ENCODE assay signal across 11 cellular contexts in the genomic region with DNA sequence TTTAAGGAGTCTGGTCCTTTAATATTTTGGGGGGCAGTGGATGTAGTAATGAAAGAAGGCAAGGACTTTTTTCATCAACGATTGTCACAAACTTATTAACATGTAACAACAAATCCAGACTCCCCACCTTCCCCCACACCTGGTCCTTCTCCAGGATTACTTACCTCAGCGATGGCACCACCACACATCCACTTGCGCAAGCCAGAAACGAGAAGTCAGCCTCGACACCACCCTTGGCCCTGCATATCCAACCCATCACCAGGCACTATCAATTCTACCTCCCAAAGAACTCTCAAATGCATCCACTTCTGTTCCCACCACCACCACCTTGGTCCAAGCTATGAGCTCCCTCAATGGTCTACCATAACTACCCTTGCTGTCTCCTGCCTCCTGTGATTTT. TPM values are rescaled to one million over a fixed set of nuclear protein-coding genes. Genes with fewer than 3 reads are reported as not detected.
A peak's percentile ranks its signal among the peaks of the same experiment; 100 is the strongest.
DNase-seq lines count a peak whose midpoint lies in the region; ATAC-seq, FAIRE-seq and TF ChIP-seq lines count a peak whose summit lies in the region.
"Had no signal": no experiment of that assay in that cellular context is flagged by ENCODE, and none has a peak within 500 bp of the region (broad histone marks: within the 10 kb centered on the region; RNA-seq: fewer than 3 reads in every experiment).

No MANE protein-coding gene starts in this region.

- WGBS in endodermal cell (ENCODE audit: insufficient coverage in 1 of 2, insufficient read length in 1 of 2), 2 experiments, result 98 to 100% methylated on average over 2 to 5 of the region's 5 CpGs

- H3K4me3 Mint-ChIP-seq in activated T-cell treated with anti-CD3 and anti-CD28 coated beads, Interleukin-2, amount 50 U/mL, for 24 hours, result peak overlapping the region; percentile 100
- no peak overlapping the region for H3K4me3 Mint-ChIP-seq in endodermal cell
- H3K4me3 Mint-ChIP-seq in stimulated activated effector memory CD8-positive, alpha-beta T cell treated with anti-CD3 and anti-CD28 coated beads, Interleukin-12 subunit alpha, Interleukin-12 subunit beta, amount 100 ng/mL, for 72 hours, result peak overlapping the region; percentile 93

- no peaks in the 10 kb centered on the region for H3K27me3 Mint-ChIP-seq in activated T-cell treated with anti-CD3 and anti-CD28 coated beads, Interleukin-2, amount 50 U/mL, for 24 hours
- H3K27me3 Mint-ChIP-seq in endodermal cell (ENCODE audit: insufficient read depth), result no peaks in the 10 kb centered on the region

- peak overlapping the region; percentile 54 for H3K27ac ChIP-seq in RWPE1
- H3K27ac ChIP-seq in endodermal cell (ENCODE audit: low read depth, low read length), result no peak overlapping the region

- H3K9ac ChIP-seq in endodermal cell (ENCODE audit: extremely low read depth, low read length, poor library complexity, severe bottlenecking), result no peak overlapping the region

- TF ChIP-seq CTCF in RWPE1 (conservative IDR thresholded peaks at IDR 0.05; ENCODE audit: low read depth) (no peak), endodermal cell (conservative IDR thresholded peaks at IDR 0.05) (no peak)

- no peaks in the 10 kb centered on the region for H3K9me3 Mint-ChIP-seq in activated T-cell treated with anti-CD3 and anti-CD28 coated beads, Interleukin-2, amount 50 U/mL, for 24 hours
- no peaks in the 10 kb centered on the region for H3K9me3 Mint-ChIP-seq in endodermal cell
- H3K9me3 Mint-ChIP-seq in stimulated activated effector memory CD8-positive, alpha-beta T cell treated with anti-CD3 and anti-CD28 coated beads, Interleukin-12 subunit alpha, Interleukin-12 subunit beta, amount 100 ng/mL, for 72 hours, result no peaks in the 10 kb centered on the region

- H3K4me3 ChIP-seq in endodermal cell (ENCODE audit: low read length), result peak overlapping the region; percentile 41
- H3K4me3 ChIP-seq: sigmoid colon had no signal

- CTCF ChIA-PET in RWPE1 (lab: Yijun Ruan, JAX), result interaction anchor here (0.7 to 1.1 kb wide), 4 partner anchors 16 to 292 kb away, joined by 3 to 5 read pairs (median 4); no protein-coding TSS in a partner anchor

- intact Hi-C loops in cardiac septum (cut with DNase I), result no loop called here

- H3K27ac Mint-ChIP-seq in activated T-cell treated with anti-CD3 and anti-CD28 coated beads, Interleukin-2, amount 50 U/mL, for 24 hours, result peak overlapping the region; percentile 99
- peak overlapping the region; percentile 27 for H3K27ac Mint-ChIP-seq in endodermal cell
- H3K27ac Mint-ChIP-seq in stimulated activated effector memory CD8-positive, alpha-beta T cell treated with anti-CD3 and anti-CD28 coated beads, Interleukin-12 subunit alpha, Interleukin-12 subunit beta, amount 100 ng/mL, for 72 hours, result peak overlapping the region; percentile 83

- ATAC-seq in stimulated activated effector memory CD8-positive, alpha-beta T cell treated with anti-CD3 and anti-CD28 coated beads, Interleukin-12 subunit alpha, Interleukin-12 subunit beta, amount 100 ng/mL, for 72 hours, result no peak

- no peak for DNase-seq in activated T-cell treated with anti-CD3 and anti-CD28 coated beads, Interleukin-2, amount 50 U/mL, for 24 hours
- no peak for DNase-seq in activated T-cell treated with anti-CD3 and anti-CD28 coated beads, Interleukin-2, amount 50 U/mL, for 1 hour
- no peak for DNase-seq in RWPE1 (ENCODE audit: low spot score)
- DNase-seq in endodermal cell, result peak; percentile 42
- DNase-seq in stimulated activated effector memory CD8-positive, alpha-beta T cell treated with anti-CD3 and anti-CD28 coated beads, Interleukin-12 subunit alpha, Interleukin-12 subunit beta, amount 100 ng/mL, for 72 hours (ENCODE audit: low spot score in 2 of 2), result no peak
- DNase-seq in NK-92 treated with Interleukin-12 subunit alpha and Interleukin-12 subunit beta, amount 100 ng/mL, for 24 hours (lab: John Stamatoyannopoulos, UW), result no peak
- no peak for DNase-seq in HTR-8/SVneo (ENCODE audit: insufficient read length, low spot score)
- no peak for DNase-seq in cardiac septum (ENCODE audit: low spot score)
- DNase-seq: midbrain, NCI-H1092, sigmoid colon had no signal

- POLR2A ChIA-PET in RWPE1 (lab: Yijun Ruan, JAX; ENCODE audit: low non-redundant PET), result no interaction called here

- peaks cover 20% of the 10 kb centered on the region for H3K4me1 ChIP-seq in endodermal cell (ENCODE audit: control insufficient read depth, insufficient read depth, low read length)

- peaks cover 100% of the 10 kb centered on the region for H3K36me3 Mint-ChIP-seq in activated T-cell treated with anti-CD3 and anti-CD28 coated beads, Interleukin-2, amount 50 U/mL, for 24 hours (ENCODE audit: low read depth)
- H3K36me3 Mint-ChIP-seq in endodermal cell (ENCODE audit: low read depth), result peaks cover 79% of the 10 kb centered on the region
- peaks cover 100% of the 10 kb centered on the region for H3K36me3 Mint-ChIP-seq in stimulated activated effector memory CD8-positive, alpha-beta T cell treated with anti-CD3 and anti-CD28 coated beads, Interleukin-12 subunit alpha, Interleukin-12 subunit beta, amount 100 ng/mL, for 72 hours

- no peak for FAIRE-seq in HTR-8/SVneo (lab: Jason Lieb, UNC)

- H3K36me3 ChIP-seq in endodermal cell (ENCODE audit: control insufficient read depth, insufficient read depth, low read length), result peaks cover 82% of the 10 kb centered on the region

- H3K4me1 Mint-ChIP-seq in activated T-cell treated with anti-CD3 and anti-CD28 coated beads, Interleukin-2, amount 50 U/mL, for 24 hours (ENCODE audit: low read depth), result peaks cover 92% of the 10 kb centered on the region
- peaks cover 89% of the 10 kb centered on the region for H3K4me1 Mint-ChIP-seq in endodermal cell
- H3K4me1 Mint-ChIP-seq in stimulated activated effector memory CD8-positive, alpha-beta T cell treated with anti-CD3 and anti-CD28 coated beads, Interleukin-12 subunit alpha, Interleukin-12 subunit beta, amount 100 ng/mL, for 72 hours, result peaks cover 92% of the 10 kb centered on the region

- H3K27me3 ChIP-seq in endodermal cell (ENCODE audit: control insufficient read depth, insufficient read depth, low read length, poor library complexity, severe bottlenecking), result no peaks in the 10 kb centered on the region
- H3K27me3 ChIP-seq: sigmoid colon had no signal

- H3K9me3 ChIP-seq in endodermal cell (ENCODE audit: control insufficient read depth, low read length), result no peaks in the 10 kb centered on the region
- H3K9me3 ChIP-seq: sigmoid colon had no signal

RNA-seq across cellular contexts. Expression of a gene that starts 6.6 kb away (rescaled TPM):
- total RNA-seq in endodermal cell, result 100 to 1,000 TPM; 145 to 209 TPM
- 118 TPM for polyA plus RNA-seq in endodermal cell (2013, experiment 1 of 2)
- 115 TPM for polyA plus RNA-seq in endodermal cell (2013, experiment 2 of 2)
- 141 TPM for total RNA-seq in cardiac septum

Comparison
In these comparisons a context has a peak if more than half of its experiments do, and no peak if none do; other contexts are left out.
1. H3K27ac Mint-ChIP-seq: peak in every context shown above with its lines; median percentile 99 in activated T-cell treated with anti-CD3 and anti-CD28 coated beads, Interleukin-2, amount 50 U/mL, for 24 hours; 83 in stimulated activated effector memory CD8-positive, alpha-beta T cell treated with anti-CD3 and anti-CD28 coated beads, Interleukin-12 subunit alpha, Interleukin-12 subunit beta, amount 100 ng/mL, for 72 hours; 27 in endodermal cell.